14 cellular contexts compared by ENCODE assay signal in genomic region chr17:42781639-42782401, GRCh38. TPM values are rescaled to one million over a fixed set of nuclear protein-coding genes. Genes with fewer than 3 reads are reported as not detected.
A peak's percentile ranks its signal among the peaks of the same experiment; 100 is the strongest.
DNase-seq lines count a peak whose midpoint lies in the region; ATAC-seq, FAIRE-seq and TF ChIP-seq lines count a peak whose summit lies in the region.
"Had no signal": no experiment of that assay in that cellular context is flagged by ENCODE, and none has a peak within 500 bp of the region (broad histone marks: within the 10 kb centered on the region; RNA-seq: fewer than 3 reads in every experiment).

No MANE protein-coding gene starts in this region.

- intact Hi-C loops in mucosa of descending colon (cut with DNase I, micrococcal nuclease) (no loop called here), posterior vena cava (cut with DNase I) (no loop called here)

- H3K4me1 ChIP-seq in ACC112 (ENCODE audit: control insufficient read depth, insufficient read depth, low read length, unreplicated experiment) (peaks cover 28% of the 10 kb centered on the region), endocrine pancreas (ENCODE audit: control insufficient read depth, insufficient read depth, low read length) (no peaks in the 10 kb centered on the region), mucosa of descending colon (ENCODE audit: low read depth) (peaks cover 10% of the 10 kb centered on the region)

- no peak overlapping the region for H2AFZ ChIP-seq in ACC112 (ENCODE audit: low read length, unreplicated experiment)

- no peak for TF ChIP-seq CTCF in mucosa of descending colon (IDR thresholded peaks at IDR 0.05)

- no peaks in the 10 kb centered on the region for H3K9me3 ChIP-seq in endocrine pancreas (ENCODE audit: control insufficient read depth, low read length)
- no peaks in the 10 kb centered on the region for H3K9me3 ChIP-seq in mucosa of descending colon

- H3K36me3 ChIP-seq in ACC112 (ENCODE audit: insufficient read depth, low read length) (peaks cover 5% of the 10 kb centered on the region; the same call in 1 of the 2 replicates), endocrine pancreas (ENCODE audit: control insufficient read depth, insufficient read depth, low read length) (no peaks in the 10 kb centered on the region), mucosa of descending colon (ENCODE audit: low read depth) (no peaks in the 10 kb centered on the region)

- H3K27ac ChIP-seq in ACC112 (ENCODE audit: low read depth, low read length), result no peak overlapping the region; the same call in 1 of the 2 replicates

- H3K79me2 ChIP-seq in ACC112 (ENCODE audit: control insufficient read depth, insufficient read depth, low read length, unreplicated experiment), result peaks cover 18% of the 10 kb centered on the region

- ATAC-seq in mucosa of descending colon, result peak; percentile 16
- ATAC-seq: stimulated activated naive CD8-positive, alpha-beta T cell treated with anti-CD3 and anti-CD28 coated beads, Interleukin-15, Interleukin-2, amounts not matched to agents 100 U/mL and 50 U/mL, for 24 hours had no signal

- peak; percentile 80 for FAIRE-seq in HTR-8/SVneo (lab: Jason Lieb, UNC)
- FAIRE-seq: endometrium had no signal

- peak; percentile 22 for DNase-seq in HTR-8/SVneo (ENCODE audit: insufficient read length, low spot score)
- peak in 2 of 3 donors; percentile 42 to 71 for DNase-seq in mucosa of descending colon
- DNase-seq in NCI-H69 (lab: John Stamatoyannopoulos, UW), result no peak
- no peak for DNase-seq in superior temporal gyrus (ENCODE audit: extremely low spot score)
- no peak for DNase-seq in posterior vena cava (ENCODE audit: low spot score)
- DNase-seq in NCI-H2107 treated with DMSO at 0.1 percent for 48 hours (lab: John Stamatoyannopoulos, UW; ENCODE audit: unreplicated experiment), result no peak
- DNase-seq: activated naive CD8-positive, alpha-beta T cell treated with anti-CD3 and anti-CD28 coated beads for 36 hours; kidney glomerular epithelial cell; NCI-H2081 treated with DMSO at 0.1 percent for 48 hours; stimulated activated naive CD8-positive, alpha-beta T cell treated with anti-CD3 and anti-CD28 coated beads, Interleukin-15, Interleukin-2, amounts not matched to agents 100 U/mL and 50 U/mL, for 24 hours had no signal

- H3K27me3 ChIP-seq in ACC112 (ENCODE audit: insufficient read depth, low read length), result no peaks in the 10 kb centered on the region
- H3K27me3 ChIP-seq in endocrine pancreas (ENCODE audit: control insufficient read depth, insufficient read depth, low read length), result no peaks in the 10 kb centered on the region

- H3K9ac ChIP-seq in endocrine pancreas (ENCODE audit: control insufficient read depth, insufficient read depth, low read length), result peak overlapping the region; percentile 41

- H3K4me3 ChIP-seq in ACC112 (ENCODE audit: low read depth, low read length) (peak overlapping the region; percentile 81), endocrine pancreas (ENCODE audit: control insufficient read depth, insufficient read depth, low read length) (peak overlapping the region; percentile 20), mucosa of descending colon (peak overlapping the region; percentile 48)

RNA-seq across cellular contexts. Expression of gene WNK4, which starts 1.4 kb away (rescaled TPM):
- total RNA-seq in mucosa of descending colon (10 to 100 TPM; 17.5 to 55.8 (median 32.4) TPM), posterior vena cava (under 1 TPM in 1 of 2 donors, not detected in 1; 0.05 TPM)

RNA-seq across cellular contexts. Expression of gene VPS25, which starts 8.6 kb away (rescaled TPM):
- 10 to 100 TPM; 45.6 to 85.6 (median 83.3) TPM for total RNA-seq in mucosa of descending colon
- 10 to 100 TPM; 25.9 to 35.1 TPM for total RNA-seq in posterior vena cava

RNA-seq across cellular contexts. Expression of gene COA3, which starts 16.7 kb away (rescaled TPM):
- total RNA-seq in mucosa of descending colon (100 to 1,000 TPM in 2 of 3 donors, 10 to 100 TPM in 1; 92.7 to 151 (median 148) TPM), posterior vena cava (10 to 100 TPM; 37.5 to 41.1 TPM)

RNA-seq across cellular contexts. Expression of gene CNTD1, which starts 16.8 kb away (rescaled TPM):
- 1 to 10 TPM in 2 of 3 donors, under 1 TPM in 1; 0.79 to 3.3 (median 1.2) TPM for total RNA-seq in mucosa of descending colon
- total RNA-seq in posterior vena cava, result under 1 TPM in 1 of 2 donors, not detected in 1; 0.95 TPM
- total RNA-seq: A673; activated naive CD8-positive, alpha-beta T cell treated with anti-CD3 and anti-CD28 coated beads for 36 hours had no signal

RNA-seq across cellular contexts. Expression of gene RAMP2, which starts 20.8 kb away (rescaled TPM):
- 10 to 100 TPM in 2 of 3 donors, 1 to 10 TPM in 1; 5.7 to 17.2 (median 10.3) TPM for total RNA-seq in mucosa of descending colon
- 10 to 100 TPM; 46.3 to 56.8 TPM for total RNA-seq in posterior vena cava
- total RNA-seq: activated naive CD8-positive, alpha-beta T cell treated with anti-CD3 and anti-CD28 coated beads for 36 hours had no signal

Comparison
In these comparisons a context has a peak if more than half of its experiments do, and no peak if none do; other contexts are left out.
1. H3K4me3 ChIP-seq: peak in every context shown above with its lines; median percentile 81 in ACC112; 48 in mucosa of descending colon; 20 in endocrine pancreas.
2. DNase-seq: peak in HTR-8/SVneo (single experiment) and mucosa of descending colon (2 of 3); none in NCI-H69 (single experiment), superior temporal gyrus (single experiment), posterior vena cava (single experiment) and NCI-H2107 treated with DMSO at 0.1 percent for 48 hours (single experiment).
3. RNA of gene WNK4, which starts 1.4 kb away (total RNA-seq): 17.5 to 55.8 TPM in mucosa of descending colon; 0.05 TPM in posterior vena cava; every median in the first group is over 10 times any median in the second.